In the genomic region with DNA sequence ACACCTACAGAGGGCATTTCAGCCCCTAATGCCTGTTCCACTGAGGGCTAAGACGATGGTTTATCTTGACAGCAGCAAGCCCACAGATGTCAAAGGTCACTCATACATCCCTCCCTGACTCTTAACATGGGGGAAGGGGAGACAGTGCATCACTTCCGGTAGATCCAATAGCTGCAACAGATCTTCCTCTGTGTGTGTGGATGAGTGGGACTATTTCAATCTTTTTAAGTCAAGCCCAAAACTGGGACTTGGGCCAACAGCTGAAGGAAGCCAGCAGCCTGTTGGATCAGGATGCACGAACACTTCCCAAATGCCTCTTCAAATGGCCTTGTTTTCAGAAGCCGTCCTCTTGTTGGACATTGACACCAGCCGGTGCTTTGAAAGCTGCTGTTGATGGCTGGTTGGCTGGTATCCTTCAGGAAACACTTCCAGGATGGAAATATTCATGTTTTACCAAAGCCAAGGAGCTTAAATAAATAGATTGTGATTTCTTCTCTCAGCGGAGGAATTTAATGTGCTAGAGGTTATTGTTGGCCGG, we compare ENCODE assay signal across 9 cellular contexts. TPM values are rescaled to one million over a fixed set of nuclear protein-coding genes. Genes with fewer than 3 reads are reported as not detected.
A peak's percentile ranks its signal among the peaks of the same experiment; 100 is the strongest.
DNase-seq lines count a peak whose midpoint lies in the region; ATAC-seq, FAIRE-seq and TF ChIP-seq lines count a peak whose summit lies in the region.
"Had no signal": no experiment of that assay in that cellular context is flagged by ENCODE, and none has a peak within 500 bp of the region (broad histone marks: within the 10 kb centered on the region; RNA-seq: fewer than 3 reads in every experiment).

No MANE protein-coding gene starts in this region.

- no peaks in the 10 kb centered on the region for H3K36me3 Mint-ChIP-seq in MCF 10A (ENCODE audit: insufficient read depth, unreplicated experiment)
- no peaks in the 10 kb centered on the region for H3K36me3 Mint-ChIP-seq in T-cell

- no peak for FAIRE-seq in D721Med (lab: Jason Lieb, UNC)

- H3K36me3 ChIP-seq in sigmoid colon, result no peaks in the 10 kb centered on the region

- peak overlapping the region; percentile 76 to 89 (median 82) for H3K27ac ChIP-seq in sigmoid colon

- no peak for TF ChIP-seq POLR2A in sigmoid colon (IDR thresholded peaks at IDR 0.05)

- H3K4me3 Mint-ChIP-seq in MCF 10A (ENCODE audit: unreplicated experiment), result no peak overlapping the region
- H3K4me3 Mint-ChIP-seq in T-cell, result no peak overlapping the region

- POLR2A ChIA-PET in MCF 10A (lab: Yijun Ruan, JAX) (interaction anchor here (0.6 to 3.8 kb wide), 6 partner anchors 13 to 184 kb away, joined by 3 to 41 read pairs (median 14); no protein-coding TSS in a partner anchor), T-cell (lab: Charles Lee) (no interaction called here)

- CTCF ChIA-PET in MCF 10A (lab: Yijun Ruan, JAX) (interaction anchor here (0.7 to 2.7 kb wide), 6 partner anchors 13 to 190 kb away, joined by 3 to 9 read pairs (median 5); no protein-coding TSS in a partner anchor), T-cell (lab: Charles Lee) (interaction anchor here in 1 of 2 donors (0.6 kb wide), 1 partner anchor 55 kb away, joined by 3 read pairs; no protein-coding TSS in a partner anchor)

- intact Hi-C loops in MCF 10A (cut with micrococcal nuclease), result no loop called here
- intact Hi-C loops in sigmoid colon (cut with DNase I), result loop anchor here (1.0 to 5.0 kb wide), 3 partner anchors 13 to 91 kb away; a partner anchor contains a TSS

- H3K27ac Mint-ChIP-seq in MCF 10A (ENCODE audit: low read depth, unreplicated experiment) (peak overlapping the region; percentile 82), T-cell (no peak overlapping the region)

- TF ChIP-seq EP300 in sigmoid colon (IDR thresholded peaks at IDR 0.05), result peak in 3 of 4 donors; percentile 32 to 76 (median 50)

- ATAC-seq in T-cell (replicated peaks in 1 of 4) (no peak), GM21390 (IDR thresholded peaks at IDR 0.05; ENCODE audit: unreplicated experiment) (no peak)

- H3K9me3 Mint-ChIP-seq in MCF 10A (ENCODE audit: unreplicated experiment), result no peaks in the 10 kb centered on the region
- no peaks in the 10 kb centered on the region for H3K9me3 Mint-ChIP-seq in T-cell

- no peaks in the 10 kb centered on the region for H3K27me3 Mint-ChIP-seq in MCF 10A (ENCODE audit: insufficient read depth, unreplicated experiment)
- peaks cover 15 to 20% of the 10 kb centered on the region in 2 donors for H3K27me3 Mint-ChIP-seq in T-cell

- no peak overlapping the region for H3K4me3 ChIP-seq in sigmoid colon

- peaks cover 0 to 51% (median 43%) of the 10 kb centered on the region in 4 donors for H3K4me1 ChIP-seq in sigmoid colon

- BruUV-seq in MCF 10A (replicated peaks; lab: Mats Ljungman, UMichigan), result no TSS peak

- no peaks in the 10 kb centered on the region for H3K27me3 ChIP-seq in sigmoid colon

- TF ChIP-seq CTCF in MCF 10A (IDR thresholded peaks at IDR 0.05; ENCODE audit: unreplicated experiment), result no peak
- TF ChIP-seq CTCF in sigmoid colon (IDR thresholded peaks at IDR 0.05), result no peak
- TF ChIP-seq CTCF in D721Med (IDR thresholded peaks at IDR 0.05; ENCODE audit: insufficient read depth, missing control alignments), result no peak

- H3K9me3 ChIP-seq in sigmoid colon, result no peaks in the 10 kb centered on the region

- 51 to 62% methylated on average over 7 of the region's 7 CpGs for WGBS in sigmoid colon, 2 donors

- peak; percentile 76 for DNase-seq in ELR (ENCODE audit: low read depth)
- peak; percentile 28 for DNase-seq in MCF 10A (ENCODE audit: unreplicated experiment)
- peak; percentile 9 to 42 for DNase-seq in hippocampal formation (lab: John Stamatoyannopoulos, UW)
- peak; percentile 97 for DNase-seq in sigmoid colon
- no peak for DNase-seq in NCI-H1930 (lab: John Stamatoyannopoulos, UW)
- DNase-seq in D721Med (ENCODE audit: insufficient read length, low spot score), result no peak
- DNase-seq in T-cell, result no peak
- DNase-seq: kidney glomerular epithelial cell had no signal

- H3K4me1 Mint-ChIP-seq in MCF 10A (ENCODE audit: insufficient read depth, unreplicated experiment) (peaks cover 31% of the 10 kb centered on the region), T-cell (peaks cover 0 to 14% (median 4%) of the 10 kb centered on the region in 3 donors)

RNA-seq across cellular contexts. Expression of a gene that starts 59.2 kb away (rescaled TPM):
- total RNA-seq in MCF 10A (2022) (not detected in 2 replicates), sigmoid colon (10 to 100 TPM in 2 of 4 donors, 1 to 10 TPM in 2; 3.0 to 15.9 (median 8.6) TPM), T-cell (under 1 TPM in 3 of 5 donors, not detected in 2; 0.25 to 0.59 (median 0.44) TPM)
- 10 to 100 TPM; 21.6 to 26.4 (median 24.6) TPM for polyA plus RNA-seq in sigmoid colon

Comparison
In these comparisons a context has a peak if more than half of its experiments do, and no peak if none do; other contexts are left out.
1. DNase-seq: peak in ELR (single experiment), MCF 10A (single experiment), hippocampal formation (2 of 2) and sigmoid colon (single experiment); none in NCI-H1930 (0 of 2), D721Med (single experiment) and T-cell (0 of 34).